Comparison of ENCODE assay signal across 8 cellular contexts in the genomic region with DNA sequence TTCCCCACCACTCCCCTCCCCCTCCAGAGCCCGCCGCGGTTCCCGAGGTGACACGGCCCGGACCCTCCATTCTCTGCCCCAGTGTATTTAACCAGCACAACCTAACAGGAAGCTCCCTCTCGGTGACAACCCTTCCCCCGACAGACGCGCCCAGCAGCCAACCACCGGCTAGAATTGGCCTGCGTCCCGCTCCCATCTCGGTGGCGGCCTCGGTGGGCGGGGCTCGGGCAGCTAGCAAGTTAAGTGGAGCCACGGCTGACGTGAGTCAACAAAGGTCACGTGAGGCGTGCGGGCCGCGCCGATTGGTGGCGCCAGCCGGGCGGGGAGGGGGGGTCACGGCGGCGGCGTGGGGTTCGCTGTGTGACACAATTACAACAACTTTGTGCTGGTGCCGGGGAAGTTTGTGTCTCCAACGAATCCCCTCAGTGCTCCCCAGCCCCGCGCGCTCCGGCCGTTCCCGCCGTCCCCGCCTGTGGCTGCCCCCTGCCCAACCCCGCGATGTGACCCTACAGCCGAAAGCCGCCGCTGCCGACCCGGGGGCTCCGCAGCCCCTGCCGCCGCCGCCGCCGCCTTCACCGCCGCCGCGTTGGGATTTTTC. TPM values are rescaled to one million over a fixed set of nuclear protein-coding genes. Genes with fewer than 3 reads are reported as not detected.
DNase-seq lines count a peak whose midpoint lies in the region; ATAC-seq and TF ChIP-seq lines count a peak whose summit lies in the region.

A gene (plus strand): TSS at position 372 of the 598 bp plus-strand sequence. CDS start 364 bp downstream, outside the sequence.

- no peaks in the 10 kb centered on the region for H3K36me3 ChIP-seq in colonic mucosa

- DNase-seq in Ammon's horn (ENCODE audit: low spot score) (peak; percentile 97), GM19238 (ENCODE audit: insufficient read length, low spot score) (peak; percentile 97), NCI-H524 (lab: John Stamatoyannopoulos, UW) (peak; percentile 95 to 97), colonic mucosa (peak; percentile 100), kidney tubule cell (ENCODE audit: low spot score) (peak; percentile 99)
- DNase-seq in activated CD4-positive, alpha-beta T cell treated with anti-CD3 and anti-CD28 coated beads for 48 hours, result peak; percentile 96
- peak; percentile 76 to 97 (median 90) for DNase-seq in stimulated activated CD4-positive, alpha-beta T cell treated with anti-CD3 and anti-CD28 coated beads, Interleukin-1b, Interleukin-23, amount 100 ng/mL, for 24 hours (ENCODE audit: low read depth in 4 of 4, low spot score in 1 of 4)

- peak within 1 kb of the TSS; percentile 93 for H3K4me3 ChIP-seq in colonic mucosa

- peak; percentile 88 for ATAC-seq in HG03442 (IDR thresholded peaks at IDR 0.05; ENCODE audit: unreplicated experiment)

- intact Hi-C loops in colonic mucosa (cut with DNase I), result loop anchor here (10.0 kb wide), 1 partner anchor 192 kb away; no protein-coding TSS in a partner anchor

- TF ChIP-seq CTCF in colonic mucosa (IDR thresholded peaks at IDR 0.05), result no peak

- H3K27me3 ChIP-seq in colonic mucosa, result no peaks in the 10 kb centered on the region

- H3K9ac ChIP-seq in colonic mucosa (ENCODE audit: low read depth in 2 of 2, low read length in 2 of 2), result peak within 1 kb of the TSS; percentile 92 to 95

- peak within 1 kb of the TSS; percentile 99 for H3K27ac ChIP-seq in colonic mucosa

- H3K4me1 ChIP-seq in colonic mucosa, result peaks cover 9% of the 10 kb centered on the region

- no peaks in the 10 kb centered on the region for H3K9me3 ChIP-seq in colonic mucosa

RNA-seq across cellular contexts. Expression of the gene that starts here (rescaled TPM):
- 10 to 100 TPM; 31.6 to 45.3 TPM for total RNA-seq in colonic mucosa

Comparison
In these comparisons a context has a peak if more than half of its experiments do, and no peak if none do; other contexts are left out.
1. Peak in every context shown above with its lines: DNase-seq, ATAC-seq, H3K4me3 ChIP-seq and H3K27ac ChIP-seq.